ENCODE assay signal across 8 cellular contexts in the genomic region with DNA sequence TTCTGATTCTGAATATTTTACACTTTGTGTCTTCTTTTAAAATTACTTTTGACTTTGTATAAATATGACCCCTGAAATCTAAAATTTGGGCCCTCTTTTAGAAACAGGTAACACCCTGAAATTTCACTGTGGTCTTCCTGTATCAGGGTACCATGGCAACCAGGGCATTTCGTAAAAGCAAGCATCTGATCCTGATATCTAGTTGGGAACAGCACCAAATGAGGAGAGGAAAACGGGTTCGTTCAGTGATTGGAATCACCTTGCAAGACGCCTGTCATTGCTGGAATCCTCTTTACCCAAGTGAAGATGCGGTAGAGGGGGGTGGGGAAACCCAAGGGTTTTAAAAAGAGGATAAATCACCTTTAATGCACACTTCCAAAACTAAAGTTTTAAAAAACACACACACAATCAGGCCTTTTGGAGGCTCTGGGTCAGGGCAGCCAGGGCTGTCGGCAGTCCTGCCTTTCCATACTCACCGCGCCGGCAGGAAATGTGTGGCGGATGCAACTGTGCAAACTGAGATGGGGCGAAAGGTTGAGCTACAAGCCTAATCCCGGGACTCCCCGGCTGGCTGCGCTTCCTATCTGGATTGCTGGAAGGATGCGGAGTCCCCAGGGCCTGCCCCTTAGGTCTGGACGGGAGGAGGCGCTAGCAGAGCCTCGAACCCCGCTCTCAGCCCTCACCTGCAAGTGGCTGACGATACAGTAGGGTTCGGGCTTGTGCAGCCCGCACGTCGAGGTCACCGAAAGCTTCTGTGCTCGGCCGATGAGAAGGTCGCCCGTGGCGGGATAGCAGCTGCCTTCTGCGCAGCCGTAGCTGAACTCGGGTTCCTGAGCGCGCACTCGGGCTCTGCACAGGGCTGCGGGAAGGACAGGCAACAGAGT. TPM values are rescaled to one million over a fixed set of nuclear protein-coding genes. Genes with fewer than 3 reads are reported as not detected.
DNase-seq lines count a peak whose midpoint lies in the region; ATAC-seq, FAIRE-seq and TF ChIP-seq lines count a peak whose summit lies in the region.

No MANE protein-coding gene starts in this region.

- CTCF ChIA-PET in HepG2 (lab: Yijun Ruan, JAX; ENCODE audit: low intra/inter-chr PET ratio, low total read pairs) = no interaction called here

- H3K27me3 ChIP-seq in HepG2 (ENCODE audit: control insufficient read depth in 1 of 2, insufficient read depth in 2 of 2, low read length in 2 of 2) = no peaks in the 10 kb centered on the region
- H3K27me3 ChIP-seq in thoracic aorta (replicated peaks; ENCODE audit: insufficient read depth) = no peaks in the 10 kb centered on the region

- H3K9ac ChIP-seq in HepG2 (ENCODE audit: insufficient read depth, low read depth, low read length) = no peak overlapping the region

- H3K27ac ChIP-seq in HepG2 (ENCODE audit: extremely low read length, insufficient read depth, low read length) = no peak overlapping the region
- peak overlapping the region in 1 of 2 donors; percentile 84 for H3K27ac ChIP-seq in thoracic aorta

- H2AFZ ChIP-seq in HepG2 (ENCODE audit: low read length) = no peak overlapping the region

- WGBS in HepG2 (ENCODE audit: low lambda C conversion rate) = 98% methylated on average over 31 of the region's 37 CpGs

- H3K9me3 ChIP-seq in HepG2 (ENCODE audit: low read length) (no peaks in the 10 kb centered on the region), thoracic aorta (no peaks in the 10 kb centered on the region)

- TF ChIP-seq CTCF in AG09309 (IDR thresholded peaks at IDR 0.05; ENCODE audit: control insufficient read depth, insufficient read depth, low read depth, low read length, missing control alignments) (peak; percentile 26), HepG2 (CRISPR knock-in tag; IDR thresholded peaks at IDR 0.05) (no peak), thoracic aorta (IDR thresholded peaks at IDR 0.05) (no peak)

- POLR2A ChIA-PET in HepG2 (lab: Yijun Ruan, JAX) = no interaction called here

- TF ChIP-seq EP300 in HepG2 (IDR thresholded peaks at IDR 0.05; ENCODE audit: low read depth in 2 of 2, low read length in 2 of 2) (no peak), HepG2 (CRISPR knock-in tag; IDR thresholded peaks at IDR 0.05; ENCODE audit: borderline replicate concordance) (no peak)

- peak overlapping the region; percentile 88; the same call in 1 of the 2 replicates for H3K4me2 ChIP-seq in HepG2 (ENCODE audit: low read depth, low read length)

- H4K20me1 ChIP-seq in HepG2 (ENCODE audit: insufficient read depth, low read length) = no peaks in the 10 kb centered on the region

- no peak for ATAC-seq in HepG2
- ATAC-seq in thoracic aorta (ENCODE audit: insufficient number of reproducible peaks, low FRiP score, low read depth) = peak; percentile 26

- H3K79me2 ChIP-seq in HepG2 (ENCODE audit: insufficient read depth, low read length) = peaks cover 13% of the 10 kb centered on the region

- DNase-seq in AG09309 (ENCODE audit: low read depth) (no peak), LHCN-M2 (ENCODE audit: low read depth) (peak; percentile 44), cerebellum (ENCODE audit: low spot score) (peak; percentile 61), HepG2 (ENCODE audit: low spot score) (no peak), thoracic aorta (ENCODE audit: low spot score) (no peak), activated gamma-delta T cell treated with Interleukin-2 at 50 U/mL for 16 hours (no peak), SKM-1 treated with dmso at 0.1 percent for 144 hours (lab: John Stamatoyannopoulos, UW; ENCODE audit: unreplicated experiment) (no peak)
- no peak for DNase-seq in stimulated activated naive CD4-positive, alpha-beta T cell (lab: John Stamatoyannopoulos, UW)

- H3K4me3 ChIP-seq in AG09309 (ENCODE audit: control insufficient read depth, low read depth, low read length) (peak overlapping the region; percentile 78), HepG2 (replicated peaks in 1 of 3; ENCODE audit: insufficient read depth in 1 of 3, low read depth in 2 of 3, low read length in 3 of 3) (peak overlapping the region in 2 of 3 experiments; percentile 18 to 75; a peak in 3 of 6 replicates), thoracic aorta (peak overlapping the region; percentile 90)

- in situ Hi-C loops in HepG2 (cut with HindIII; ENCODE audit: extremely low pct_ligation_motif_present, low pct_unique_long_range_greater_than_20kb) = no loop called here

- no peak for TF ChIP-seq POLR2A in HepG2 (IDR thresholded peaks at IDR 0.05; ENCODE audit: insufficient read depth in 1 of 2, low read depth in 2 of 2, low read length in 2 of 2)

- no peak for TF ChIP-seq RAD21 in HepG2 (CRISPR knock-in tag; IDR thresholded peaks at IDR 0.05)

- BruUV-seq in HepG2 (replicated peaks; lab: Mats Ljungman, UMichigan) = no TSS peak

- intact Hi-C loops in HepG2 (cut with micrococcal nuclease; ENCODE audit: unreplicated experiment) = no loop called here

- peaks cover 86% of the 10 kb centered on the region for H3K4me1 ChIP-seq in HepG2 (ENCODE audit: insufficient read depth, low read length)
- H3K4me1 ChIP-seq in thoracic aorta (ENCODE audit: control insufficient read depth in 1 of 2, low read depth in 2 of 2) = peaks cover 13 to 57% of the 10 kb centered on the region in 2 donors

- H3K36me3 ChIP-seq in HepG2 (replicated peaks in 1 of 2; ENCODE audit: control insufficient read depth in 1 of 2, insufficient read depth in 2 of 2, low read length in 2 of 2) (no peaks in the 10 kb centered on the region; a peak in 2 of 5 replicates), thoracic aorta (no peaks in the 10 kb centered on the region)

- FAIRE-seq in HepG2 (lab: Jason Lieb, UNC) = no peak

TF ChIP-seq in HepG2, 621 proteins besides CTCF, POLR2A, EP300 and RAD21 (continues in another document):
- no peak for TF ChIP-seq HOXA9 (CRISPR knock-in tag; IDR thresholded peaks at IDR 0.05; ENCODE audit: borderline replicate concordance)
- no peak for TF ChIP-seq ZKSCAN1 (IDR thresholded peaks at IDR 0.05; ENCODE audit: low read length)
- TF ChIP-seq HDAC6 (IDR thresholded peaks at IDR 0.05; ENCODE audit: low read depth, low read length) = no peak
- TF ChIP-seq AGO2 (optimal IDR thresholded peaks at IDR 0.05; ENCODE audit: low read depth, low read length) = peak; percentile 31
- TF ChIP-seq, protein P1, sequence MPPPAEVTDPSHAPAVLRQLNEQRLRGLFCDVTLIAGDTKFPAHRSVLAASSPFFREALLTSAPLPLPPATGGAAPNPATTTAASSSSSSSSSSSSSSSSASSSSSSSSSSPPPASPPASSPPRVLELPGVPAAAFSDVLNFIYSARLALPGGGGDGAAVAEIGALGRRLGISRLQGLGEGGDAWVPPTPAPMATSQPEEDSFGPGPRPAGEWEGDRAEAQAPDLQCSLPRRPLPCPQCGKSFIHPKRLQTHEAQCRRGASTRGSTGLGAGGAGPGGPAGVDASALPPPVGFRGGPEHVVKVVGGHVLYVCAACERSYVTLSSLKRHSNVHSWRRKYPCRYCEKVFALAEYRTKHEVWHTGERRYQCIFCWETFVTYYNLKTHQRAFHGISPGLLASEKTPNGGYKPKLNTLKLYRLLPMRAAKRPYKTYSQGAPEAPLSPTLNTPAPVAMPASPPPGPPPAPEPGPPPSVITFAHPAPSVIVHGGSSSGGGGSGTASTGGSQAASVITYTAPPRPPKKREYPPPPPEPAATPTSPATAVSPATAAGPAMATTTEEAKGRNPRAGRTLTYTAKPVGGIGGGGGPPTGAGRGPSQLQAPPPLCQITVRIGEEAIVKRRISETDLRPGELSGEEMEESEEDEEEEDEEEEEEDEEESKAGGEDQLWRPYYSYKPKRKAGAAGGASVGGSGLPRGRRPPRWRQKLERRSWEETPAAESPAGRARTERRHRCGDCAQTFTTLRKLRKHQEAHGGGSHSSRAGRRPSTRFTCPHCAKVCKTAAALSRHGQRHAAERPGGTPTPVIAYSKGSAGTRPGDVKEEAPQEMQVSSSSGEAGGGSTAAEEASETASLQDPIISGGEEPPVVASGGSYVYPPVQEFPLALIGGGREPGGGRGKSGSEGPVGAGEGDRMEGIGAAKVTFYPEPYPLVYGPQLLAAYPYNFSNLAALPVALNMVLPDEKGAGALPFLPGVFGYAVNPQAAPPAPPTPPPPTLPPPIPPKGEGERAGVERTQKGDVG (CRISPR knock-in tag; IDR thresholded peaks at IDR 0.05; ENCODE audit: borderline replicate concordance) = no peak
- 0 out of 2 replicates have a peak, but pooled peaks have one; percentile 10 for TF ChIP-seq ZNF564 (CRISPR knock-in tag; IDR thresholded peaks at IDR 0.05)
- TF ChIP-seq, protein P2, sequence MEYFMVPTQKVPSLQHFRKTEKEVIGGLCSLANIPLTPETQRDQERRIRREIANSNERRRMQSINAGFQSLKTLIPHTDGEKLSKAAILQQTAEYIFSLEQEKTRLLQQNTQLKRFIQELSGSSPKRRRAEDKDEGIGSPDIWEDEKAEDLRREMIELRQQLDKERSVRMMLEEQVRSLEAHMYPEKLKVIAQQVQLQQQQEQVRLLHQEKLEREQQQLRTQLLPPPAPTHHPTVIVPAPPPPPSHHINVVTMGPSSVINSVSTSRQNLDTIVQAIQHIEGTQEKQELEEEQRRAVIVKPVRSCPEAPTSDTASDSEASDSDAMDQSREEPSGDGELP (IDR thresholded peaks at IDR 0.05; ENCODE audit: borderline replicate concordance, low read depth) = no peak

RNA-seq across cellular contexts. Expression of a gene that starts 1.8 kb away (rescaled TPM):
- total RNA-seq in LHCN-M2 (2014; rRNA removed) = 140 and 161 TPM in 2 replicates
- polyA plus RNA-seq in LHCN-M2 (2012) = 101 TPM
- 87.2 TPM for total RNA-seq in cerebellum
- 56.4 and 109 TPM in 2 replicates for total RNA-seq in HepG2 (2016; rRNA removed; fragmentation: Illumina TruSeq; extraction: Trizol)
- total RNA-seq in HepG2 (2016; cell fraction: cytosol; rRNA removed; fragmentation: Illumina TruSeq; extraction: Trizol; ENCODE audit: low read depth) = 12.3 and 15.0 TPM in 2 replicates
- 48.3 and 110 TPM in 2 replicates for total RNA-seq in HepG2 (2016; cell fraction: insoluble cytoplasmic fraction; rRNA removed; fragmentation: Illumina TruSeq; extraction: Trizol)
- 19.7 and 21.8 TPM in 2 replicates for total RNA-seq in HepG2 (2016; cell fraction: membrane; rRNA removed; fragmentation: Illumina TruSeq; extraction: Trizol)
- total RNA-seq in HepG2 (2016; cell fraction: nucleus; rRNA removed; fragmentation: Illumina TruSeq; extraction: Trizol) = 137 and 161 TPM in 2 replicates
- 124 and 127 TPM in 2 replicates for polyA plus RNA-seq in HepG2 (2011; rRNA removed)
- polyA plus RNA-seq in HepG2 (2011; cell fraction: cytosol; rRNA removed) = 101 and 116 TPM in 2 replicates
- polyA plus RNA-seq in HepG2 (2011; cell fraction: nucleus; rRNA removed) = 265 and 290 TPM in 2 replicates
- 106 and 132 TPM in 2 replicates for polyA plus RNA-seq in HepG2 (2012)
- 5.0 and 5.8 TPM in 2 replicates for polyA plus RNA-seq in HepG2 (2016; cell fraction: cytosol; fragmentation: Illumina TruSeq; extraction: Trizol; ENCODE audit: low read depth)
- 59.1 and 60.9 TPM in 2 replicates for polyA plus RNA-seq in HepG2 (2016; cell fraction: insoluble cytoplasmic fraction; fragmentation: Illumina TruSeq; extraction: Trizol; ENCODE audit: low read depth)
- polyA plus RNA-seq in HepG2 (2016; cell fraction: membrane; fragmentation: Illumina TruSeq; extraction: Trizol; ENCODE audit: low read depth) = 8.8 and 14.3 TPM in 2 replicates
- 286 and 312 TPM in 2 replicates for polyA plus RNA-seq in HepG2 (2016; cell fraction: nucleus; fragmentation: Illumina TruSeq; extraction: Trizol; ENCODE audit: insufficient read depth, low read depth)
- polyA minus RNA-seq in HepG2 (2011; rRNA and poly(A)+ RNA removed; ENCODE audit: low replicate concordance) = 105 and 627 TPM in 2 replicates
- polyA minus RNA-seq in HepG2 (2011; cell fraction: cytosol; rRNA and poly(A)+ RNA removed) = 120 and 164 TPM in 2 replicates
- 204 and 208 TPM in 2 replicates for polyA minus RNA-seq in HepG2 (2011; cell fraction: nucleus; rRNA and poly(A)+ RNA removed)
- 100 to 1,000 TPM; 144 to 296 TPM for total RNA-seq in thoracic aorta

Comparison
In these comparisons a context has a peak if more than half of its experiments do, and no peak if none do; other contexts are left out.
1. DNase-seq: peak in LHCN-M2 (single experiment) and cerebellum (single experiment); none in AG09309 (single experiment), HepG2 (single experiment), thoracic aorta (single experiment), stimulated activated naive CD4-positive, alpha-beta T cell (0 of 6), activated gamma-delta T cell treated with Interleukin-2 at 50 U/mL for 16 hours (single experiment) and SKM-1 treated with dmso at 0.1 percent for 144 hours (single experiment).
2. Peak in every context shown above with its lines, with median percentiles within 50 percentile points of each other: H3K4me3 ChIP-seq.